In genomic region chr16:66458292-66458691, GRCh38 we compare ENCODE assay signal across 15 cellular contexts. TPM values are rescaled to one million over a fixed set of nuclear protein-coding genes. Genes with fewer than 3 reads are reported as not detected.
DNase-seq lines count a peak whose midpoint lies in the region; ATAC-seq, FAIRE-seq and TF ChIP-seq lines count a peak whose summit lies in the region.
"Had no signal": no experiment of that assay in that cellular context is flagged by ENCODE, and none has a peak within 500 bp of the region (broad histone marks: within the 10 kb centered on the region; RNA-seq: fewer than 3 reads in every experiment).

No MANE protein-coding gene starts in this region.

- TF ChIP-seq POLR2A in HepG2 (IDR thresholded peaks at IDR 0.05; ENCODE audit: insufficient read depth in 1 of 2, low read depth in 2 of 2, low read length in 2 of 2) (no peak), right lobe of liver (IDR thresholded peaks at IDR 0.05) (no peak)

- H3K36me3 ChIP-seq in HepG2 (replicated peaks in 1 of 2; ENCODE audit: control insufficient read depth in 1 of 2, insufficient read depth in 2 of 2, low read length in 2 of 2), result no peaks in the 10 kb centered on the region
- H3K36me3 ChIP-seq in right lobe of liver, result no peaks in the 10 kb centered on the region
- no peaks in the 10 kb centered on the region for H3K36me3 ChIP-seq in neuronal stem cell (replicated peaks in 1 of 2; ENCODE audit: control insufficient read depth in 2 of 2, insufficient read depth in 2 of 2, low read length in 2 of 2)
- H3K36me3 ChIP-seq: BE2C had no signal

- H2BK12ac ChIP-seq in neuronal stem cell (ENCODE audit: low read length), result no peak overlapping the region

- TF ChIP-seq CTCF in HepG2 (CRISPR knock-in tag; IDR thresholded peaks at IDR 0.05) (no peak), right lobe of liver (IDR thresholded peaks at IDR 0.05) (no peak)

- peaks cover 0 to 12% of the 10 kb centered on the region in 2 experiments; a peak in 2 of 5 replicates for H3K27me3 ChIP-seq in HepG2 (ENCODE audit: control insufficient read depth in 1 of 2, insufficient read depth in 2 of 2, low read length in 2 of 2)
- no peaks in the 10 kb centered on the region for H3K27me3 ChIP-seq in right lobe of liver
- peaks cover 0 to 3% (median 0%) of the 10 kb centered on the region in 3 experiments for H3K27me3 ChIP-seq in neuronal stem cell (ENCODE audit: control insufficient read depth in 3 of 3, insufficient read depth in 3 of 3, low read depth in 1 of 3, low read length in 3 of 3)
- H3K27me3 ChIP-seq: BE2C had no signal

- H3K27me3 Mint-ChIP-seq in activated T-helper 1 cell treated with anti-CD3 and anti-CD28 coated beads, Interleukin-12 subunit alpha, Interleukin-12 subunit beta, Interleukin-2, Interleukin-4 antibody, amounts not matched to agents 30 ng/mL and 10 ng/mL and 1 ng/mL, durations not matched to agents 14 hours and 24 hours and 36 hours (ENCODE audit: insufficient read depth), result peaks cover 22% of the 10 kb centered on the region

- H3K4ac ChIP-seq in neuronal stem cell (ENCODE audit: low read length), result no peak overlapping the region

- no peaks in the 10 kb centered on the region for H3K36me3 Mint-ChIP-seq in activated T-helper 1 cell treated with anti-CD3 and anti-CD28 coated beads, Interleukin-12 subunit alpha, Interleukin-12 subunit beta, Interleukin-2, Interleukin-4 antibody, amounts not matched to agents 30 ng/mL and 10 ng/mL and 1 ng/mL, durations not matched to agents 14 hours and 24 hours and 36 hours (ENCODE audit: low read depth)
- H3K36me3 Mint-ChIP-seq: CD4-positive, CD25-positive, alpha-beta regulatory T cell; CD8-positive, alpha-beta memory T cell had no signal

- H4K91ac ChIP-seq in neuronal stem cell (ENCODE audit: low read depth, low read length, poor library complexity), result no peak overlapping the region

- H2BK120ac ChIP-seq in neuronal stem cell (ENCODE audit: low read depth, low read length), result no peak overlapping the region

- H3K9me3 ChIP-seq in HepG2 (ENCODE audit: low read length) (no peaks in the 10 kb centered on the region), right lobe of liver (no peaks in the 10 kb centered on the region), neuronal stem cell (replicated peaks in 1 of 2; ENCODE audit: control insufficient read depth in 2 of 2, insufficient read depth in 1 of 2, low read depth in 1 of 2, low read length in 2 of 2) (no peaks in the 10 kb centered on the region)
- H3K9me3 ChIP-seq: BE2C had no signal

- H2AK5ac ChIP-seq in neuronal stem cell (ENCODE audit: low read depth, low read length), result no peak overlapping the region

- H3K18ac ChIP-seq in neuronal stem cell (ENCODE audit: low read length), result peak overlapping the region; percentile 38

- no peak overlapping the region for H4K8ac ChIP-seq in neuronal stem cell (ENCODE audit: low read depth, low read length)

- H3K23ac ChIP-seq in neuronal stem cell (ENCODE audit: low read depth, low read length, poor library complexity), result no peak overlapping the region

- no peaks in the 10 kb centered on the region for H3K79me1 ChIP-seq in neuronal stem cell (ENCODE audit: low read depth, low read length)

- H2AFZ ChIP-seq in HepG2 (ENCODE audit: low read length) (no peak overlapping the region), neuronal stem cell (ENCODE audit: low read length) (no peak overlapping the region)

- POLR2A ChIA-PET in HepG2 (lab: Yijun Ruan, JAX), result no interaction called here

- H3K9me3 Mint-ChIP-seq in activated T-helper 1 cell treated with anti-CD3 and anti-CD28 coated beads, Interleukin-12 subunit alpha, Interleukin-12 subunit beta, Interleukin-2, Interleukin-4 antibody, amounts not matched to agents 30 ng/mL and 10 ng/mL and 1 ng/mL, durations not matched to agents 14 hours and 24 hours and 36 hours, result no peaks in the 10 kb centered on the region

- DNase-seq in HepG2 (ENCODE audit: low spot score) (no peak), right lobe of liver (no peak), neuronal stem cell (ENCODE audit: low spot score) (no peak), anterior cingulate cortex (lab: John Stamatoyannopoulos, UW) (no peak), head of caudate nucleus (no peak)
- no peak for DNase-seq in activated T-helper 1 cell treated with anti-CD3 and anti-CD28 coated beads, Interleukin-12 subunit alpha, Interleukin-12 subunit beta, Interleukin-2, Interleukin-4 antibody, amounts not matched to agents 30 ng/mL and 10 ng/mL and 1 ng/mL, durations not matched to agents 14 hours and 24 hours and 36 hours (ENCODE audit: low spot score)
- DNase-seq: BE2C; C1 segment of cervical spinal cord; CD4-positive, CD25-positive, alpha-beta regulatory T cell; CD8-positive, alpha-beta memory T cell; COR-L47; H7 had no signal

- intact Hi-C loops in HepG2 (cut with micrococcal nuclease; ENCODE audit: unreplicated experiment), result no loop called here
- intact Hi-C loops in right lobe of liver (cut with DNase I), result no loop called here
- intact Hi-C loops in activated T-helper 1 cell treated with anti-CD3 and anti-CD28 coated beads, Interleukin-12 subunit alpha, Interleukin-12 subunit beta, Interleukin-2, Interleukin-4 antibody, amounts not matched to agents 30 ng/mL and 10 ng/mL and 1 ng/mL, durations not matched to agents 14 hours and 24 hours and 36 hours (cut with micrococcal nuclease), result no loop called here
- intact Hi-C loops in head of caudate nucleus (cut with DNase I), result no loop called here

- ATAC-seq in HepG2, result no peak
- no peak for ATAC-seq in right lobe of liver

- no peaks in the 10 kb centered on the region for H4K20me1 ChIP-seq in HepG2 (ENCODE audit: insufficient read depth, low read length)

- WGBS in HepG2 (ENCODE audit: low lambda C conversion rate), result 61% methylated on average over 5 of the region's 5 CpGs
- 58% methylated on average over 3 of the region's 5 CpGs for WGBS in right lobe of liver (ENCODE audit: insufficient coverage, low coverage, low lambda C conversion rate, missing lambda C conversion rate)
- no CpG with 5 or more reads among the region's 5 CpGs for WGBS in neuronal stem cell (ENCODE audit: extremely low coverage in 2 of 2, insufficient read length in 2 of 2, insufficient replicate concordance in 1 of 2), 2 donors

- no peak overlapping the region for H3K4me3 Mint-ChIP-seq in activated T-helper 1 cell treated with anti-CD3 and anti-CD28 coated beads, Interleukin-12 subunit alpha, Interleukin-12 subunit beta, Interleukin-2, Interleukin-4 antibody, amounts not matched to agents 30 ng/mL and 10 ng/mL and 1 ng/mL, durations not matched to agents 14 hours and 24 hours and 36 hours
- H3K4me3 Mint-ChIP-seq: CD4-positive, CD25-positive, alpha-beta regulatory T cell; CD8-positive, alpha-beta memory T cell had no signal

- peak overlapping the region; percentile 53 for H3K27ac Mint-ChIP-seq in activated T-helper 1 cell treated with anti-CD3 and anti-CD28 coated beads, Interleukin-12 subunit alpha, Interleukin-12 subunit beta, Interleukin-2, Interleukin-4 antibody, amounts not matched to agents 30 ng/mL and 10 ng/mL and 1 ng/mL, durations not matched to agents 14 hours and 24 hours and 36 hours
- H3K27ac Mint-ChIP-seq: CD4-positive, CD25-positive, alpha-beta regulatory T cell; CD8-positive, alpha-beta memory T cell had no signal

- H2BK5ac ChIP-seq in neuronal stem cell (ENCODE audit: low read length), result no peak overlapping the region

- CTCF ChIA-PET in HepG2 (lab: Yijun Ruan, JAX; ENCODE audit: low intra/inter-chr PET ratio, low total read pairs), result no interaction called here

- H3K4me1 Mint-ChIP-seq in activated T-helper 1 cell treated with anti-CD3 and anti-CD28 coated beads, Interleukin-12 subunit alpha, Interleukin-12 subunit beta, Interleukin-2, Interleukin-4 antibody, amounts not matched to agents 30 ng/mL and 10 ng/mL and 1 ng/mL, durations not matched to agents 14 hours and 24 hours and 36 hours (ENCODE audit: low read depth), result no peaks in the 10 kb centered on the region
- H3K4me1 Mint-ChIP-seq: CD8-positive, alpha-beta memory T cell had no signal

- FAIRE-seq in HepG2 (lab: Jason Lieb, UNC), result no peak
- FAIRE-seq: G401.6, GM12891, GM19239 had no signal

- TF ChIP-seq EP300 in HepG2 (IDR thresholded peaks at IDR 0.05; ENCODE audit: low read depth in 2 of 2, low read length in 2 of 2) (no peak), HepG2 (CRISPR knock-in tag; IDR thresholded peaks at IDR 0.05; ENCODE audit: borderline replicate concordance) (no peak)

- no peak overlapping the region for H3K27ac ChIP-seq in HepG2 (ENCODE audit: extremely low read length, insufficient read depth, low read length)
- H3K27ac ChIP-seq in right lobe of liver, result no peak overlapping the region
- no peak overlapping the region for H3K27ac ChIP-seq in neuronal stem cell (replicated peaks; ENCODE audit: low read length)

- TF ChIP-seq RAD21 in HepG2 (CRISPR knock-in tag; IDR thresholded peaks at IDR 0.05), result no peak

- no peak overlapping the region for H3K14ac ChIP-seq in neuronal stem cell (ENCODE audit: low read length)

- in situ Hi-C loops in HepG2 (cut with HindIII; ENCODE audit: extremely low pct_ligation_motif_present, low pct_unique_long_range_greater_than_20kb), result no loop called here

- H3K79me2 ChIP-seq in HepG2 (ENCODE audit: insufficient read depth, low read length), result no peaks in the 10 kb centered on the region

- H2BK15ac ChIP-seq in neuronal stem cell (ENCODE audit: low read length), result no peak overlapping the region

- H3K4me3 ChIP-seq in HepG2 (replicated peaks in 1 of 3; ENCODE audit: insufficient read depth in 1 of 3, low read depth in 2 of 3, low read length in 3 of 3) (no peak overlapping the region), right lobe of liver (no peak overlapping the region), neuronal stem cell (ENCODE audit: low read length in 2 of 2) (no peak overlapping the region)

- H3K4me2 ChIP-seq in HepG2 (ENCODE audit: low read depth, low read length) (no peak overlapping the region), neuronal stem cell (ENCODE audit: insufficient read depth, low read length, poor library complexity, severe bottlenecking) (no peak overlapping the region)

- BruUV-seq in HepG2 (replicated peaks; lab: Mats Ljungman, UMichigan), result no TSS peak

- H3K4me1 ChIP-seq in HepG2 (ENCODE audit: insufficient read depth, low read length) (peaks cover 14% of the 10 kb centered on the region), right lobe of liver (no peaks in the 10 kb centered on the region), neuronal stem cell (ENCODE audit: control insufficient read depth in 2 of 2, insufficient read depth in 1 of 2, low read depth in 1 of 2, low read length in 2 of 2) (peaks cover 3 to 9% of the 10 kb centered on the region in 2 donors)
- H3K4me1 ChIP-seq: BE2C had no signal

- H3K9ac ChIP-seq in HepG2 (ENCODE audit: insufficient read depth, low read depth, low read length) (no peak overlapping the region), neuronal stem cell (ENCODE audit: low read depth, low read length, poor library complexity) (no peak overlapping the region)

RNA-seq across cellular contexts. Expression of gene BEAN1, which starts 31.2 kb away (rescaled TPM):
- total RNA-seq in HepG2 (2016; rRNA removed; fragmentation: Illumina TruSeq; extraction: Trizol) (0.29 and 0.53 TPM in 2 replicates), right lobe of liver (under 1 TPM in 3 of 6 experiments, not detected in 3; 0.09 to 0.26 (median 0.10) TPM)
- 1.9 TPM in 2 replicates for total RNA-seq in HepG2 (2016; cell fraction: cytosol; rRNA removed; fragmentation: Illumina TruSeq; extraction: Trizol; ENCODE audit: low read depth)
- 0.25 and 0.54 TPM in 2 replicates for total RNA-seq in HepG2 (2016; cell fraction: insoluble cytoplasmic fraction; rRNA removed; fragmentation: Illumina TruSeq; extraction: Trizol)
- 0.56 and 1.5 TPM in 2 replicates for total RNA-seq in HepG2 (2016; cell fraction: membrane; rRNA removed; fragmentation: Illumina TruSeq; extraction: Trizol)
- total RNA-seq in HepG2 (2016; cell fraction: nucleus; rRNA removed; fragmentation: Illumina TruSeq; extraction: Trizol), result 0.65 TPM in 1 of 2 replicates, not detected in the other
- polyA plus RNA-seq in HepG2 (2011; rRNA removed), result 1.4 and 3.9 TPM in 2 replicates
- polyA plus RNA-seq in HepG2 (2011; cell fraction: cytosol; rRNA removed), result 2.0 and 2.5 TPM in 2 replicates
- polyA plus RNA-seq in HepG2 (2011; cell fraction: nucleus; rRNA removed), result 3.4 and 5.2 TPM in 2 replicates
- polyA plus RNA-seq in HepG2 (2012), result 1.6 and 4.4 TPM in 2 replicates
- 2.9 and 4.2 TPM in 2 replicates for polyA plus RNA-seq in HepG2 (2016; cell fraction: cytosol; fragmentation: Illumina TruSeq; extraction: Trizol; ENCODE audit: low read depth)
- 0.10 TPM in 1 of 2 replicates, not detected in the other for polyA plus RNA-seq in HepG2 (2016; cell fraction: insoluble cytoplasmic fraction; fragmentation: Illumina TruSeq; extraction: Trizol; ENCODE audit: low read depth)
- polyA plus RNA-seq in HepG2 (2016; cell fraction: membrane; fragmentation: Illumina TruSeq; extraction: Trizol; ENCODE audit: low read depth), result 2.4 and 2.8 TPM in 2 replicates
- 0.81 and 1.1 TPM in 2 replicates for polyA plus RNA-seq in HepG2 (2016; cell fraction: nucleus; fragmentation: Illumina TruSeq; extraction: Trizol; ENCODE audit: insufficient read depth, low read depth)
- polyA minus RNA-seq in HepG2 (2011; rRNA and poly(A)+ RNA removed; ENCODE audit: low replicate concordance), result 0.21 and 3.5 TPM in 2 replicates
- polyA minus RNA-seq in HepG2 (2011; cell fraction: cytosol; rRNA and poly(A)+ RNA removed), result 1.7 TPM in 1 of 2 replicates, not detected in the other
- 1.5 and 1.9 TPM in 2 replicates for polyA minus RNA-seq in HepG2 (2011; cell fraction: nucleus; rRNA and poly(A)+ RNA removed)
- total RNA-seq in activated T-helper 1 cell treated with anti-CD3 and anti-CD28 coated beads, Interleukin-12 subunit alpha, Interleukin-12 subunit beta, Interleukin-2, Interleukin-4 antibody, amounts not matched to agents 30 ng/mL and 10 ng/mL and 1 ng/mL, durations not matched to agents 14 hours and 24 hours and 36 hours, result not detected in 2 replicates
- 1.4 TPM for polyA plus RNA-seq in neuronal stem cell (2013, experiment 1 of 2)
- polyA plus RNA-seq in neuronal stem cell (2013, experiment 2 of 2), result 1.6 TPM
- total RNA-seq: CD4-positive, CD25-positive, alpha-beta regulatory T cell; CD8-positive, alpha-beta memory T cell had no signal
